7 cellular contexts compared by ENCODE assay signal in genomic region chr10:90960355-90960814, GRCh38. TPM values are rescaled to one million over a fixed set of nuclear protein-coding genes. Genes with fewer than 3 reads are reported as not detected.
DNase-seq lines count a peak whose midpoint lies in the region; ATAC-seq and TF ChIP-seq lines count a peak whose summit lies in the region.

No MANE protein-coding gene starts in this region.

- no peaks in the 10 kb centered on the region for H3K9me3 ChIP-seq in mammary epithelial cell (replicated peaks; ENCODE audit: insufficient read depth, low read length)
- no peaks in the 10 kb centered on the region for H3K9me3 ChIP-seq in gastrocnemius medialis

- dilution Hi-C loops in mammary epithelial cell (cut with HindIII; ENCODE audit: low sequenced_read_pairs), result loop anchor here (5.0 kb wide), 1 partner anchor 48 kb away; no protein-coding TSS in a partner anchor

- no peak overlapping the region for H3K27ac ChIP-seq in mammary epithelial cell (ENCODE audit: insufficient read depth, low read depth, low read length)
- peak overlapping the region; percentile 72 to 89 (median 86) for H3K27ac ChIP-seq in gastrocnemius medialis

- TF ChIP-seq POLR2A in gastrocnemius medialis (IDR thresholded peaks at IDR 0.05), result no peak

- H3K27me3 ChIP-seq in mammary epithelial cell (ENCODE audit: insufficient read depth, low read length) (no peaks in the 10 kb centered on the region), gastrocnemius medialis (no peaks in the 10 kb centered on the region)

- H3K79me2 ChIP-seq in mammary epithelial cell (ENCODE audit: insufficient read depth, low read length), result no peaks in the 10 kb centered on the region

- no peaks in the 10 kb centered on the region for H4K20me1 ChIP-seq in mammary epithelial cell (ENCODE audit: insufficient read depth, low read length)

- H3K4me3 ChIP-seq in mammary epithelial cell (replicated peaks in 1 of 3; ENCODE audit: insufficient read depth in 1 of 3, low read depth in 2 of 3, low read length in 3 of 3) (no peak overlapping the region), gastrocnemius medialis (no peak overlapping the region)

- CTCF ChIA-PET in mammary epithelial cell (lab: Charles Lee; ENCODE audit: low non-redundant PET), result interaction anchor here (0.5 kb wide), 1 partner anchor 308 kb away, joined by 3 read pairs; no protein-coding TSS in a partner anchor

- no peak overlapping the region for H3K4me2 ChIP-seq in mammary epithelial cell (ENCODE audit: insufficient read depth, low read depth, low read length)

- H3K9ac ChIP-seq in mammary epithelial cell (ENCODE audit: insufficient read depth, low read length), result no peak overlapping the region

- in situ Hi-C loops in mammary epithelial cell (cut with MboI; ENCODE audit: low sequenced_read_pairs in 2 of 2), result no loop called here
- in situ Hi-C loops in gastrocnemius medialis (cut with MboI; ENCODE audit: low sequenced_read_pairs in 4 of 4), result loop anchor here in 1 of 4 donors (10.0 kb wide), 1 partner anchor 46 kb away; no protein-coding TSS in a partner anchor

- ATAC-seq in GM19023 (IDR thresholded peaks at IDR 0.05; ENCODE audit: unreplicated experiment) (peak; percentile 69), HG03103 (IDR thresholded peaks at IDR 0.05; ENCODE audit: low read depth, unreplicated experiment) (peak; percentile 63), gastrocnemius medialis (peak; percentile 94), GM19467 (IDR thresholded peaks at IDR 0.05; ENCODE audit: unreplicated experiment) (no peak), left colon (no peak)

- no TSS peak for BruUV-seq in mammary epithelial cell (replicated peaks; lab: Mats Ljungman, UMichigan)

- no peak overlapping the region for H2AFZ ChIP-seq in mammary epithelial cell (ENCODE audit: low read depth, low read length)

- peak; percentile 78 for DNase-seq in mammary epithelial cell
- peak; percentile 49 to 69 for DNase-seq in gastrocnemius medialis
- no peak for DNase-seq in DMS79 treated with DMSO at 0.1 percent for 48 hours (lab: John Stamatoyannopoulos, UW)
- no peak for DNase-seq in left colon

- intact Hi-C loops in mammary epithelial cell (cut with micrococcal nuclease), result no loop called here
- intact Hi-C loops in gastrocnemius medialis (cut with DNase I; ENCODE audit: low total_unique reads), result loop anchor here (1.0 kb wide), 1 partner anchor 39 kb away; the partner anchor contains the start of gene ANKRD1
- intact Hi-C loops in left colon (cut with DNase I, micrococcal nuclease), result no loop called here

- H3K36me3 ChIP-seq in mammary epithelial cell (ENCODE audit: insufficient read depth, low read length), result no peaks in the 10 kb centered on the region
- H3K36me3 ChIP-seq in gastrocnemius medialis, result no peaks in the 10 kb centered on the region

- H3K4me1 ChIP-seq in mammary epithelial cell (ENCODE audit: insufficient read depth, low read length) (peaks cover 14% of the 10 kb centered on the region), gastrocnemius medialis (peaks cover 29 to 31% of the 10 kb centered on the region in 2 donors)

- TF ChIP-seq CTCF in mammary epithelial cell (conservative IDR thresholded peaks at IDR 0.05 in 1 of 2, IDR thresholded peaks at IDR 0.05 in 1 of 2; ENCODE audit: extremely low read depth in 1 of 2, insufficient read depth in 1 of 2, low read depth in 1 of 2, low read length in 2 of 2) (peak in 1 of 2 donors; percentile 13), gastrocnemius medialis (IDR thresholded peaks at IDR 0.05 in 4 of 5, conservative IDR thresholded peaks at IDR 0.05 in 1 of 5) (peak in 1 of 5 experiments; percentile 39)

RNA-seq across cellular contexts. Expression of gene ANKRD1, which starts 39.5 kb away (rescaled TPM):
- total RNA-seq in mammary epithelial cell (10 to 100 TPM in 1 of 2 donors, not detected in 1; 60.7 TPM), gastrocnemius medialis (100 to 1,000 TPM in 2 of 4 donors, 10 to 100 TPM in 2; 18.6 to 168 (median 98.5) TPM), left colon (not detected)
- polyA plus RNA-seq in mammary epithelial cell, result 0.16 TPM
- polyA minus RNA-seq in mammary epithelial cell, result not detected

Comparison
In these comparisons a context has a peak if more than half of its experiments do, and no peak if none do; other contexts are left out.
1. ATAC-seq: peak in GM19023 (single experiment), HG03103 (single experiment) and gastrocnemius medialis (2 of 2); none in GM19467 (single experiment) and left colon (single experiment).
2. DNase-seq: peak in mammary epithelial cell (single experiment) and gastrocnemius medialis (2 of 2); none in DMS79 treated with DMSO at 0.1 percent for 48 hours (single experiment) and left colon (0 of 2).